ENCODE assay signal across 3 cellular contexts in the genomic region with DNA sequence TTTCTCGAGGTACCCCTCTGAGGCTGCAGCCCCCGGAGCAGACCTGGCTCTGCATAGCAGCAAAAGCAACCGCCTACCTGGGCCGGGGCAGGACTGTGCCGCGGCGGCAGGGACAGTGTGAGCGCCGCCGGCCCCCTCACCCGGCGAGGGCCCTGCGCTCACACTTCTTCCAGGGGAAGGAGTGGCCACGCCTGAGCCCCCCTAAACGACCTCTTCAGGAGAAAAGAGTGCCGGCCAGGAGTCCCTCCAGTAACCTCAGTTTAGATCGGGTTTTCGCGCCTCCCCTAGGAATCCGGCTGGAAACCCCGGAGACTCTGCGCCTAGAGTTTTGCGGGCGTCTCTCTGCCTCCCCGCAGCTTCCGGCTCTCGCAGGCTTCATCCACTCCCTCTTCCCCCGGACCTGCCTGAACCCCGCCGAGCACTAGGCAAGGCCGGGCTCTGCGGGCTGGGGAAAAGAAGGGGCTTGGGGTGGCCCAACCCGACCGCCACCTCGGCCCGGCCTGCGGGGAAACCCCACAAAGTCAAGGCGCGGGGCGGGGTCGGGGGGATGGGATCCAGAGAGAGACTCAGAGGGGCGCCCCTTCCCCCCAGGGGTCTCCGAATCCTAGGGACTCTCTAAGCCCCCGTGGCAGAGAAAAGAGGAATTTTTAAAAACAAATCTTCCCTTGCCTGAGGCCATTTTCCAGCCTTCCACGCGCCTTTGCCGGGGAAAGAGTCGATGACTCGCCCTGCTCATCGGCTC.
A peak's percentile ranks its signal among the peaks of the same experiment; 100 is the strongest.
TF ChIP-seq lines count a peak whose summit lies in the region.

No MANE protein-coding gene starts in this region.

TF ChIP-seq in SK-N-SH, 30 proteins besides CTCF, POLR2A, EP300 and RAD21:
- TF ChIP-seq PBX3 (IDR thresholded peaks at IDR 0.05) (no peak), RFX5 (IDR thresholded peaks at IDR 0.05; ENCODE audit: low read length) (no peak), TEAD4 (IDR thresholded peaks at IDR 0.05; ENCODE audit: borderline replicate concordance, insufficient read depth) (no peak), USF1 (IDR thresholded peaks at IDR 0.05; ENCODE audit: borderline replicate concordance, low read depth) (no peak), MXI1 (IDR thresholded peaks at IDR 0.05; ENCODE audit: low read depth, low read length) (no peak), FOSL2 (IDR thresholded peaks at IDR 0.05; ENCODE audit: borderline replicate concordance, low read depth) (no peak), FOXM1 (IDR thresholded peaks at IDR 0.05; ENCODE audit: low read depth) (no peak), REST (IDR thresholded peaks at IDR 0.05; ENCODE audit: low read depth, low read length) (no peak)
- TF ChIP-seq, protein P1, sequence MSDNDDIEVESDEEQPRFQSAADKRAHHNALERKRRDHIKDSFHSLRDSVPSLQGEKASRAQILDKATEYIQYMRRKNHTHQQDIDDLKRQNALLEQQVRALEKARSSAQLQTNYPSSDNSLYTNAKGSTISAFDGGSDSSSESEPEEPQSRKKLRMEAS (IDR thresholded peaks at IDR 0.05; ENCODE audit: low read depth), result no peak

TF ChIP-seq in SK-N-SH treated with all-trans-retinoic acid at 6 μM for 48 hours, 23 proteins besides CTCF, POLR2A, EP300 and RAD21:
- TF ChIP-seq ZFP30 (CRISPR knock-in tag; IDR thresholded peaks at IDR 0.05) (no peak), PPARA (CRISPR knock-in tag; IDR thresholded peaks at IDR 0.05; ENCODE audit: borderline replicate concordance) (no peak), ZNF565 (CRISPR knock-in tag; conservative IDR thresholded peaks at IDR 0.05; ENCODE audit: low read depth) (no peak), ZC3H10 (CRISPR knock-in tag; IDR thresholded peaks at IDR 0.05) (no peak), ESRRG (CRISPR knock-in tag; IDR thresholded peaks at IDR 0.05) (no peak), POU6F1 (CRISPR knock-in tag; IDR thresholded peaks at IDR 0.05; ENCODE audit: borderline replicate concordance, low read depth) (no peak), RARB (CRISPR knock-in tag; IDR thresholded peaks at IDR 0.05) (no peak)
- TF ChIP-seq, protein P2, sequence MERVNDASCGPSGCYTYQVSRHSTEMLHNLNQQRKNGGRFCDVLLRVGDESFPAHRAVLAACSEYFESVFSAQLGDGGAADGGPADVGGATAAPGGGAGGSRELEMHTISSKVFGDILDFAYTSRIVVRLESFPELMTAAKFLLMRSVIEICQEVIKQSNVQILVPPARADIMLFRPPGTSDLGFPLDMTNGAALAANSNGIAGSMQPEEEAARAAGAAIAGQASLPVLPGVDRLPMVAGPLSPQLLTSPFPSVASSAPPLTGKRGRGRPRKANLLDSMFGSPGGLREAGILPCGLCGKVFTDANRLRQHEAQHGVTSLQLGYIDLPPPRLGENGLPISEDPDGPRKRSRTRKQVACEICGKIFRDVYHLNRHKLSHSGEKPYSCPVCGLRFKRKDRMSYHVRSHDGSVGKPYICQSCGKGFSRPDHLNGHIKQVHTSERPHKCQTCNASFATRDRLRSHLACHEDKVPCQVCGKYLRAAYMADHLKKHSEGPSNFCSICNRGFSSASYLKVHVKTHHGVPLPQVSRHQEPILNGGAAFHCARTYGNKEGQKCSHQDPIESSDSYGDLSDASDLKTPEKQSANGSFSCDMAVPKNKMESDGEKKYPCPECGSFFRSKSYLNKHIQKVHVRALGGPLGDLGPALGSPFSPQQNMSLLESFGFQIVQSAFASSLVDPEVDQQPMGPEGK (CRISPR knock-in tag; IDR thresholded peaks at IDR 0.05; ENCODE audit: borderline replicate concordance), result no peak

TF ChIP-seq in endothelial cell of umbilical vein, 7 proteins besides CTCF, POLR2A, EP300 and RAD21:
- TF ChIP-seq GATA2 (IDR thresholded peaks at IDR 0.05; ENCODE audit: insufficient read depth, insufficient read length, low read depth, low read length) (no peak), EZH2 (IDR thresholded peaks at IDR 0.05; ENCODE audit: borderline replicate concordance, low read depth, low read length, severe bottlenecking) (peak; percentile 91), FOS (IDR thresholded peaks at IDR 0.05; ENCODE audit: borderline replicate concordance, insufficient read depth, low read length) (no peak)
